In the genomic region with DNA sequence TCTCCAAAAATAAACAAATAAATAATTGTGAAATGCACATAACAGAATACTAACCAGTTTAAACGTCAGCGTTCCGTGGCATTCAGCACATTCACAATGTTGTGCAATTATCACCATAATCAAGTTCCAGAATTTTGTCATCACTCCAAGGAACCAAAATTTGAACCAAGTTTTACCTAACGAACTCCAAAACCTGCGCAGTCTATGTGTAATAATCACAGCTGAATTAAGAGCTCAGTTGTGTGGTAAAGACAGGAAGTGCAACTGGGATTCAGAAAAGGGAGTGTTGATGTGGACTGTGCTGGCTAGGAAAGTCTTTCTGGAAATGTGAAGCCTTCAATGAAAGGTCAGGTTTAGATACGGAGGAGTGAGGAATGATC, we compare ENCODE assay signal across 2 cellular contexts.
A peak's percentile ranks its signal among the peaks of the same experiment; 100 is the strongest.
TF ChIP-seq lines count a peak whose summit lies in the region.

No MANE protein-coding gene starts in this region.

TF ChIP-seq in IMR-90, 13 proteins besides CTCF, POLR2A, EP300 and RAD21:
- TF ChIP-seq RFX5 (IDR thresholded peaks at IDR 0.05; ENCODE audit: low read depth, low read length) (no peak), MAFK (IDR thresholded peaks at IDR 0.05; ENCODE audit: low read depth, low read length) (no peak), NFE2L2 (IDR thresholded peaks at IDR 0.05; ENCODE audit: low read depth, low read length) (no peak), CEBPB (IDR thresholded peaks at IDR 0.05; ENCODE audit: low read depth, low read length) (peak; percentile 53; the same call in 1 of the 2 replicates), USF2 (IDR thresholded peaks at IDR 0.05; ENCODE audit: low read depth, low read length) (no peak), CHD1 (IDR thresholded peaks at IDR 0.05; ENCODE audit: low read depth, low read length) (no peak)

TF ChIP-seq in GM12878, 131 proteins besides CTCF, POLR2A, EP300 and RAD21:
- TF ChIP-seq SPI1 (IDR thresholded peaks at IDR 0.05; ENCODE audit: borderline replicate concordance, insufficient read depth, low read depth, low read length) (peak; percentile 21; the same call in 1 of the 2 replicates), STAT1 (conservative IDR thresholded peaks at IDR 0.05) (no peak), ZNF687 (IDR thresholded peaks at IDR 0.05) (no peak), YBX1 (IDR thresholded peaks at IDR 0.05) (no peak), YY1 (IDR thresholded peaks at IDR 0.05; ENCODE audit: low read depth, low read length) (no peak), HDAC6 (IDR thresholded peaks at IDR 0.05; ENCODE audit: unreplicated experiment) (no peak), CBX5 (IDR thresholded peaks at IDR 0.05; ENCODE audit: low read depth) (no peak), BHLHE40 (IDR thresholded peaks at IDR 0.05; ENCODE audit: borderline replicate concordance in 1 of 2, low read depth in 2 of 2, low read length in 1 of 2) (no peak)
